34 cellular contexts compared by ENCODE assay signal in genomic region chr20:52631469-52631868, GRCh38.
"Had no signal": no experiment of that assay in that cellular context is flagged by ENCODE, and none has a peak within 500 bp of the region (broad histone marks: within the 10 kb centered on the region; RNA-seq: fewer than 3 reads in every experiment).

No MANE protein-coding gene starts in this region.

- H3K9me3 ChIP-seq: adrenal gland, body of pancreas had no signal

- DNase-seq: activated B cell treated with CpG ODN at 0.5 μM for 24 hours; activated CD4-positive, alpha-beta memory T cell treated with anti-CD3 and anti-CD28 coated beads for 36 hours; activated CD4-positive, alpha-beta T cell treated with anti-CD3 and anti-CD28 coated beads for 4 hours; activated CD4-positive, alpha-beta T cell treated with anti-CD3 and anti-CD28 coated beads, Interleukin-2, amount 10 ng/mL, durations not matched to agents 24 days and 14 days; activated CD4-positive, alpha-beta T cell treated with anti-CD3 and anti-CD28 coated beads, Interleukin-2, amount 50 U/mL, for 1 hour; activated CD4-positive, alpha-beta T cell treated with anti-CD3 and anti-CD28 coated beads, Interleukin-2, amount 50 U/mL, for 4 hours; activated CD4-positive, CD25-positive, alpha-beta regulatory T cell treated with anti-CD3 and anti-CD28 coated beads, Interleukin-2, amount 50 U/mL, for 72 hours; activated CD8-positive, alpha-beta memory T cell treated with anti-CD3 and anti-CD28 coated beads, Interleukin-2, amount 50 U/mL, for 4 hours; activated CD8-positive, alpha-beta T cell treated with anti-CD3 and anti-CD28 coated beads for 36 hours; activated effector memory CD4-positive, alpha-beta T cell treated with anti-CD3 and anti-CD28 coated beads, Interleukin-2, amount 50 U/mL, for 16 hours; activated gamma-delta T cell treated with Interleukin-2 at 50 U/mL for 16 hours; activated naive CD4-positive, alpha-beta T cell; activated naive CD4-positive, alpha-beta T cell treated with anti-CD3 and anti-CD28 coated beads for 36 hours; activated naive CD4-positive, alpha-beta T cell treated with anti-CD3 and anti-CD28 coated beads, Interleukin-2, amount 50 U/mL, for 16 hours; activated naive CD8-positive, alpha-beta T cell treated with anti-CD3 and anti-CD28 coated beads for 36 hours; activated T-cell treated with anti-CD3 and anti-CD28 coated beads for 4 hours; activated T-cell treated with anti-CD3 and anti-CD28 coated beads, Interleukin-2, amount 50 U/mL, for 1 hour; activated T-cell treated with anti-CD3 and anti-CD28 coated beads, Interleukin-2, amount 50 U/mL, for 4 hours; activated T-cell treated with anti-CD3 and anti-CD28 coated beads, Interleukin-2, amount 50 U/mL, for 72 hours; adrenal gland; amniotic stem cell; anterior cingulate cortex; body of pancreas; brain microvascular endothelial cell; central memory CD4-positive, alpha-beta T cell; T-helper 2 cell; T-helper 9 cell had no signal

- H3K27me3 ChIP-seq: adrenal gland, body of pancreas, brain microvascular endothelial cell, breast epithelium had no signal

- H3K27ac Mint-ChIP-seq: activated B cell treated with CpG ODN at 0.5 μM for 24 hours; activated CD4-positive, alpha-beta memory T cell treated with anti-CD3 and anti-CD28 coated beads for 36 hours; activated CD4-positive, alpha-beta T cell treated with anti-CD3 and anti-CD28 coated beads, Interleukin-2, amount 10 ng/mL, durations not matched to agents 24 days and 14 days; activated CD8-positive, alpha-beta T cell treated with anti-CD3 and anti-CD28 coated beads for 36 hours; activated naive CD4-positive, alpha-beta T cell treated with anti-CD3 and anti-CD28 coated beads for 36 hours; activated naive CD4-positive, alpha-beta T cell treated with anti-CD3 and anti-CD28 coated beads, Interleukin-2, amount 50 U/mL, for 72 hours; activated naive CD8-positive, alpha-beta T cell treated with anti-CD3 and anti-CD28 coated beads for 36 hours; activated T-cell treated with anti-CD3 and anti-CD28 coated beads, Interleukin-2, amount 50 U/mL, for 72 hours; activated T-helper 1 cell treated with anti-CD3 and anti-CD28 coated beads, Interleukin-12 subunit alpha, Interleukin-12 subunit beta, Interleukin-2, Interleukin-4 antibody, amounts not matched to agents 30 ng/mL and 10 ng/mL and 1 ng/mL, durations not matched to agents 14 hours and 24 hours and 36 hours; activated T-helper 17 cell treated with anti-CD3 and anti-CD28 coated beads, Interleukin-2, amount 50 U/mL, for 72 hours; T-helper 1 cell treated with Interleukin-12 subunit alpha and Interleukin-12 subunit beta and Interleukin-4 antibody, amounts not matched to agents 30 μg/mL and 1 μg/mL, for 36 hours; T-helper 2 cell treated with Interferon-gamma antibody and Interleukin-4, amounts not matched to agents 5 μg/mL and 100 μg/mL, for 36 hours had no signal

- H3K4me1 ChIP-seq: adrenal gland, body of pancreas, breast epithelium had no signal

- H3K36me3 Mint-ChIP-seq: activated CD4-positive, alpha-beta memory T cell treated with anti-CD3 and anti-CD28 coated beads for 36 hours; activated naive CD8-positive, alpha-beta T cell treated with anti-CD3 and anti-CD28 coated beads for 36 hours had no signal

- H3K4me3 ChIP-seq: adrenal gland, body of pancreas, breast epithelium had no signal

- H3K4me3 Mint-ChIP-seq: activated B cell treated with CpG ODN at 0.5 μM for 24 hours; activated CD4-positive, alpha-beta memory T cell treated with anti-CD3 and anti-CD28 coated beads for 36 hours; activated CD4-positive, alpha-beta T cell treated with anti-CD3 and anti-CD28 coated beads, Interleukin-2, amount 10 ng/mL, durations not matched to agents 24 days and 14 days; activated CD8-positive, alpha-beta T cell treated with anti-CD3 and anti-CD28 coated beads for 36 hours; activated naive CD4-positive, alpha-beta T cell treated with anti-CD3 and anti-CD28 coated beads for 36 hours; activated naive CD8-positive, alpha-beta T cell treated with anti-CD3 and anti-CD28 coated beads for 36 hours; activated T-cell treated with anti-CD3 and anti-CD28 coated beads, Interleukin-2, amount 50 U/mL, for 4 hours; activated T-cell treated with anti-CD3 and anti-CD28 coated beads, Interleukin-2, amount 50 U/mL, for 72 hours; activated T-helper 1 cell treated with anti-CD3 and anti-CD28 coated beads, Interleukin-12 subunit alpha, Interleukin-12 subunit beta, Interleukin-2, Interleukin-4 antibody, amounts not matched to agents 30 ng/mL and 10 ng/mL and 1 ng/mL, durations not matched to agents 14 hours and 24 hours and 36 hours; activated T-helper 17 cell treated with anti-CD3 and anti-CD28 coated beads, Interleukin-2, amount 50 U/mL, for 72 hours; T-helper 1 cell treated with Interleukin-12 subunit alpha and Interleukin-12 subunit beta and Interleukin-4 antibody, amounts not matched to agents 30 μg/mL and 1 μg/mL, for 36 hours; T-helper 2 cell treated with Interferon-gamma antibody and Interleukin-4, amounts not matched to agents 5 μg/mL and 100 μg/mL, for 36 hours had no signal

- ATAC-seq: activated CD8-positive, alpha-beta T cell treated with anti-CD3 and anti-CD28 coated beads for 36 hours; activated naive CD4-positive, alpha-beta T cell treated with anti-CD3 and anti-CD28 coated beads, Interleukin-2, amount 50 U/mL, for 72 hours; activated T-cell treated with anti-CD3 and anti-CD28 coated beads, Interleukin-2, amount 50 U/mL, for 4 hours; activated T-cell treated with anti-CD3 and anti-CD28 coated beads, Interleukin-2, amount 50 U/mL, for 72 hours; activated T-helper 17 cell treated with anti-CD3 and anti-CD28 coated beads, Interleukin-2, amount 50 U/mL, for 72 hours; body of pancreas had no signal

- H3K27ac ChIP-seq: adrenal gland, body of pancreas, brain microvascular endothelial cell, breast epithelium, VCaP had no signal

- H3K27me3 Mint-ChIP-seq: activated CD4-positive, alpha-beta memory T cell treated with anti-CD3 and anti-CD28 coated beads for 36 hours; activated CD4-positive, alpha-beta T cell treated with anti-CD3 and anti-CD28 coated beads, Interleukin-2, amount 10 ng/mL, durations not matched to agents 24 days and 14 days; activated naive CD8-positive, alpha-beta T cell treated with anti-CD3 and anti-CD28 coated beads for 36 hours; activated T-helper 17 cell treated with anti-CD3 and anti-CD28 coated beads, Interleukin-2, amount 50 U/mL, for 72 hours had no signal

- H3K36me3 ChIP-seq: adrenal gland, brain microvascular endothelial cell, breast epithelium had no signal

- H3K4me1 Mint-ChIP-seq: activated B cell treated with CpG ODN at 0.5 μM for 24 hours; activated CD4-positive, alpha-beta T cell treated with anti-CD3 and anti-CD28 coated beads, Interleukin-2, amount 10 ng/mL, durations not matched to agents 24 days and 14 days; activated naive CD8-positive, alpha-beta T cell treated with anti-CD3 and anti-CD28 coated beads for 36 hours had no signal
